In the genomic region with DNA sequence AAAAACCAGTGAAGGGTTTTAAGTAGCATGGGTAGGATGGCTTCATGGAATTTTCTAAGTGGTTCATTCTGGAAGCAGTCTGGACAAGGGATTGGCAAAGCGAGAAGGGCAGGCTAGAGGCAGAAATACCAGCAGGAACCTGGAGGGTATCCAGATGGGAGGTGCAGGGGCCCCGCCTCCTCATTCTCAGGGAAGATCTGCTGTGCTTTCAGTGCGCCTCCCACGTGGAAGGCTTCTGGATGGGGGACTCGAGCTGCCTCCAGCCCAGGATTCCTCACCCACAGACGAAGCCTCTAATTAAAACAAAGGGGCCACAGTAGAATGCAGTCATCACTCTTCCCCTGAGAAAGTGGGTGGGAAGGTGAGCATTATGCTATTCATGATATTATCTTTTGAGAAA, we compare ENCODE assay signal across 1 cellular context.
TF ChIP-seq lines count a peak whose summit lies in the region.

No MANE protein-coding gene starts in this region.

TF ChIP-seq in HepG2, 621 proteins besides CTCF, POLR2A, EP300 and RAD21 (continued from another document):
- TF ChIP-seq, protein P1, sequence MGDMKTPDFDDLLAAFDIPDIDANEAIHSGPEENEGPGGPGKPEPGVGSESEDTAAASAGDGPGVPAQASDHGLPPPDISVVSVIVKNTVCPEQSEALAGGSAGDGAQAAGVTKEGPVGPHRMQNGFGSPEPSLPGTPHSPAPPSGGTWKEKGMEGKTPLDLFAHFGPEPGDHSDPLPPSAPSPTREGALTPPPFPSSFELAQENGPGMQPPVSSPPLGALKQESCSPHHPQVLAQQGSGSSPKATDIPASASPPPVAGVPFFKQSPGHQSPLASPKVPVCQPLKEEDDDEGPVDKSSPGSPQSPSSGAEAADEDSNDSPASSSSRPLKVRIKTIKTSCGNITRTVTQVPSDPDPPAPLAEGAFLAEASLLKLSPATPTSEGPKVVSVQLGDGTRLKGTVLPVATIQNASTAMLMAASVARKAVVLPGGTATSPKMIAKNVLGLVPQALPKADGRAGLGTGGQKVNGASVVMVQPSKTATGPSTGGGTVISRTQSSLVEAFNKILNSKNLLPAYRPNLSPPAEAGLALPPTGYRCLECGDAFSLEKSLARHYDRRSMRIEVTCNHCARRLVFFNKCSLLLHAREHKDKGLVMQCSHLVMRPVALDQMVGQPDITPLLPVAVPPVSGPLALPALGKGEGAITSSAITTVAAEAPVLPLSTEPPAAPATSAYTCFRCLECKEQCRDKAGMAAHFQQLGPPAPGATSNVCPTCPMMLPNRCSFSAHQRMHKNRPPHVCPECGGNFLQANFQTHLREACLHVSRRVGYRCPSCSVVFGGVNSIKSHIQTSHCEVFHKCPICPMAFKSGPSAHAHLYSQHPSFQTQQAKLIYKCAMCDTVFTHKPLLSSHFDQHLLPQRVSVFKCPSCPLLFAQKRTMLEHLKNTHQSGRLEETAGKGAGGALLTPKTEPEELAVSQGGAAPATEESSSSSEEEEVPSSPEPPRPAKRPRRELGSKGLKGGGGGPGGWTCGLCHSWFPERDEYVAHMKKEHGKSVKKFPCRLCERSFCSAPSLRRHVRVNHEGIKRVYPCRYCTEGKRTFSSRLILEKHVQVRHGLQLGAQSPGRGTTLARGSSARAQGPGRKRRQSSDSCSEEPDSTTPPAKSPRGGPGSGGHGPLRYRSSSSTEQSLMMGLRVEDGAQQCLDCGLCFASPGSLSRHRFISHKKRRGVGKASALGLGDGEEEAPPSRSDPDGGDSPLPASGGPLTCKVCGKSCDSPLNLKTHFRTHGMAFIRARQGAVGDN (CRISPR knock-in tag; IDR thresholded peaks at IDR 0.05): no peak
- TF ChIP-seq, protein P2, sequence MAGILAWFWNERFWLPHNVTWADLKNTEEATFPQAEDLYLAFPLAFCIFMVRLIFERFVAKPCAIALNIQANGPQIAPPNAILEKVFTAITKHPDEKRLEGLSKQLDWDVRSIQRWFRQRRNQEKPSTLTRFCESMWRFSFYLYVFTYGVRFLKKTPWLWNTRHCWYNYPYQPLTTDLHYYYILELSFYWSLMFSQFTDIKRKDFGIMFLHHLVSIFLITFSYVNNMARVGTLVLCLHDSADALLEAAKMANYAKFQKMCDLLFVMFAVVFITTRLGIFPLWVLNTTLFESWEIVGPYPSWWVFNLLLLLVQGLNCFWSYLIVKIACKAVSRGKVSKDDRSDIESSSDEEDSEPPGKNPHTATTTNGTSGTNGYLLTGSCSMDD (CRISPR knock-in tag; IDR thresholded peaks at IDR 0.05): no peak
- no peak for TF ChIP-seq MAFF (IDR thresholded peaks at IDR 0.05; ENCODE audit: low read depth, low read length)
- TF ChIP-seq SOX6 (IDR thresholded peaks at IDR 0.05): no peak
- no peak for TF ChIP-seq SOX6 (CRISPR knock-in tag; IDR thresholded peaks at IDR 0.05)
- TF ChIP-seq ARNT2 (CRISPR knock-in tag; IDR thresholded peaks at IDR 0.05; ENCODE audit: low read depth): no peak
- no peak for TF ChIP-seq ZSCAN30 (CRISPR knock-in tag; IDR thresholded peaks at IDR 0.05)
- no peak for TF ChIP-seq SETDB1 (CRISPR knock-in tag; IDR thresholded peaks at IDR 0.05; ENCODE audit: borderline replicate concordance)
- TF ChIP-seq, protein P3, sequence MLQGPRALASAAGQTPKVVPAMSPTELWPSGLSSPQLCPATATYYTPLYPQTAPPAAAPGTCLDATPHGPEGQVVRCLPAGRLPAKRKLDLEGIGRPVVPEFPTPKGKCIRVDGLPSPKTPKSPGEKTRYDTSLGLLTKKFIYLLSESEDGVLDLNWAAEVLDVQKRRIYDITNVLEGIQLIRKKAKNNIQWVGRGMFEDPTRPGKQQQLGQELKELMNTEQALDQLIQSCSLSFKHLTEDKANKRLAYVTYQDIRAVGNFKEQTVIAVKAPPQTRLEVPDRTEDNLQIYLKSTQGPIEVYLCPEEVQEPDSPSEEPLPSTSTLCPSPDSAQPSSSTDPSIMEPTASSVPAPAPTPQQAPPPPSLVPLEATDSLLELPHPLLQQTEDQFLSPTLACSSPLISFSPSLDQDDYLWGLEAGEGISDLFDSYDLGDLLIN (CRISPR knock-in tag; IDR thresholded peaks at IDR 0.05; ENCODE audit: borderline replicate concordance): no peak
- TF ChIP-seq, protein P4, sequence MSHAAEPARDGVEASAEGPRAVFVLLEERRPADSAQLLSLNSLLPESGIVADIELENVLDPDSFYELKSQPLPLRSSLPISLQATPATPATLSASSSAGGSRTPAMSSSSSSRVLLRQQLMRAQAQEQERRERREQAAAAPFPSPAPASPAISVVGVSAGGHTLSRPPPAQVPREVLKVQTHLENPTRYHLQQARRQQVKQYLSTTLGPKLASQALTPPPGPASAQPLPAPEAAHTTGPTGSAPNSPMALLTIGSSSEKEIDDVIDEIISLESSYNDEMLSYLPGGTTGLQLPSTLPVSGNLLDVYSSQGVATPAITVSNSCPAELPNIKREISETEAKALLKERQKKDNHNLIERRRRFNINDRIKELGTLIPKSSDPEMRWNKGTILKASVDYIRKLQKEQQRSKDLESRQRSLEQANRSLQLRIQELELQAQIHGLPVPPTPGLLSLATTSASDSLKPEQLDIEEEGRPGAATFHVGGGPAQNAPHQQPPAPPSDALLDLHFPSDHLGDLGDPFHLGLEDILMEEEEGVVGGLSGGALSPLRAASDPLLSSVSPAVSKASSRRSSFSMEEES (CRISPR knock-in tag; IDR thresholded peaks at IDR 0.05): no peak
- TF ChIP-seq ZFP1 (CRISPR knock-in tag; IDR thresholded peaks at IDR 0.05): no peak
TF ChIP-seq in HepG2: peak in this region for 0.
